Comparison of ENCODE assay signal across 9 cellular contexts in genomic region chr6:37005827-37006514, GRCh38. TPM values are rescaled to one million over a fixed set of nuclear protein-coding genes. Genes with fewer than 3 reads are reported as not detected.
DNase-seq lines count a peak whose midpoint lies in the region; ATAC-seq, FAIRE-seq and TF ChIP-seq lines count a peak whose summit lies in the region.
"Had no signal": no experiment of that assay in that cellular context is flagged by ENCODE, and none has a peak within 500 bp of the region (broad histone marks: within the 10 kb centered on the region; RNA-seq: fewer than 3 reads in every experiment).

No MANE protein-coding gene starts in this region.

- in situ Hi-C loops in GM12878 (cut with MboI) = no loop called here

- H3K36me3 ChIP-seq in GM12878 (ENCODE audit: control insufficient read depth in 2 of 2, insufficient read depth in 2 of 2, low read length in 1 of 2) = peaks cover 4 to 12% of the 10 kb centered on the region in 2 experiments; a peak in 2 of 4 replicates

- ATAC-seq in HG03039 (IDR thresholded peaks at IDR 0.05; ENCODE audit: unreplicated experiment) (peak; percentile 15), GM12878 (peak; percentile 7), HG03108 (IDR thresholded peaks at IDR 0.05; ENCODE audit: unreplicated experiment) (no peak)
- peak; percentile 34 for ATAC-seq in stimulated activated memory B cell treated with anti-CD40 and anti-IgM and Interleukin-4, amounts not matched to agents 10 μg/mL and 1 μg/mL and 100 μg/mL, for 72 hours

- H3K9me3 ChIP-seq in GM12878 (replicated peaks; ENCODE audit: control insufficient read depth, insufficient read depth, low read length) = no peaks in the 10 kb centered on the region

- H3K4me1 ChIP-seq in GM12878 (ENCODE audit: control insufficient read depth, insufficient read depth, low read length) = peaks cover 38% of the 10 kb centered on the region

- peak overlapping the region; percentile 81 for H3K4me3 ChIP-seq in GM12878

- H3K27ac ChIP-seq in GM12878 (ENCODE audit: control insufficient read depth, insufficient read depth) = peak overlapping the region; percentile 88

- CTCF ChIA-PET in GM12878 (lab: Yijun Ruan, JAX) = interaction anchor here (0.6 to 7.6 kb wide), 20 partner anchors 13 to 251 kb away, joined by 3 to 109 read pairs (median 6); partner anchors contain the start of genes C6orf89 and MTCH1

- H4K20me1 ChIP-seq in GM12878 (ENCODE audit: control insufficient read depth, insufficient read depth) = no peaks in the 10 kb centered on the region

- H3K9ac ChIP-seq in GM12878 (ENCODE audit: control insufficient read depth, insufficient read depth, low read length) = peak overlapping the region; percentile 91

- H3K9me3 Mint-ChIP-seq in stimulated activated memory B cell treated with anti-CD40 and anti-IgM and Interleukin-4, amounts not matched to agents 10 μg/mL and 1 μg/mL and 100 μg/mL, for 72 hours = no peaks in the 10 kb centered on the region

- BruUV-seq in GM12878 (replicated peaks; lab: Mats Ljungman, UMichigan) = TSS peak; percentile 64

- H3K36me3 Mint-ChIP-seq in stimulated activated memory B cell treated with anti-CD40 and anti-IgM and Interleukin-4, amounts not matched to agents 10 μg/mL and 1 μg/mL and 100 μg/mL, for 72 hours = peaks cover 23% of the 10 kb centered on the region

- TF ChIP-seq EP300 in GM12878 (IDR thresholded peaks at IDR 0.05; ENCODE audit: borderline replicate concordance in 1 of 2, control insufficient read depth in 1 of 2, low read depth in 2 of 2, low read length in 2 of 2) = no peak

- peak overlapping the region; percentile 64 for H2AFZ ChIP-seq in GM12878 (ENCODE audit: control insufficient read depth, low read depth, low read length)

- no peak for DNase-seq in GM19239 (ENCODE audit: insufficient read length, low spot score)
- no peak for DNase-seq in GM12878 (ENCODE audit: low read depth, low spot score)
- no peak for DNase-seq in NCI-H446 (lab: John Stamatoyannopoulos, UW)
- no peak for DNase-seq in activated CD4-positive, CD25-positive, alpha-beta regulatory T cell (lab: John Stamatoyannopoulos, UW)
- DNase-seq: NCI-H2029, retina had no signal

- H3K79me2 ChIP-seq in GM12878 (ENCODE audit: control insufficient read depth, insufficient read depth, low read length) = peaks cover 40% of the 10 kb centered on the region

- SMC1A ChIA-PET in GM12878 (lab: Charles Lee; ENCODE audit: uncharacterized antibody, unreplicated experiment) = interaction anchor here (0.6 to 4.8 kb wide), 16 partner anchors 11 to 390 kb away, joined by 3 to 58 read pairs (median 5); partner anchors contain the start of genes C6orf89, MTCH1 and PPIL1

- peaks cover 75% of the 10 kb centered on the region for H3K4me1 Mint-ChIP-seq in stimulated activated memory B cell treated with anti-CD40 and anti-IgM and Interleukin-4, amounts not matched to agents 10 μg/mL and 1 μg/mL and 100 μg/mL, for 72 hours

- FAIRE-seq in GM19239 (lab: Jason Lieb, UNC) (peak; percentile 80), GM12878 (lab: Jason Lieb, UNC) (no peak)

- no peak for TF ChIP-seq RAD21 in GM12878 (IDR thresholded peaks at IDR 0.05; ENCODE audit: insufficient read depth, low read depth, low read length)

- H3K27ac Mint-ChIP-seq in stimulated activated memory B cell treated with anti-CD40 and anti-IgM and Interleukin-4, amounts not matched to agents 10 μg/mL and 1 μg/mL and 100 μg/mL, for 72 hours = peak overlapping the region; percentile 94

- RAD21 ChIA-PET in GM12878 (lab: Charles Lee; ENCODE audit: unreplicated experiment) = interaction anchor here (0.7 to 5.1 kb wide), 16 partner anchors 10 to 606 kb away, joined by 3 to 78 read pairs (median 6); partner anchors contain the start of genes C6orf89, MTCH1, PIM1 and PPIL1

- POLR2A ChIA-PET in GM12878 (lab: Charles Lee) = interaction anchor here (0.6 to 6.0 kb wide), 10 partner anchors 11 to 701 kb away, joined by 3 to 74 read pairs (median 6); partner anchors contain the start of gene MTCH1

- no peak for TF ChIP-seq CTCF in GM12878 (IDR thresholded peaks at IDR 0.05 in 2 of 3, conservative IDR thresholded peaks at IDR 0.05 in 1 of 3; ENCODE audit: control insufficient read depth in 2 of 3, extremely low read depth in 1 of 3, insufficient read depth in 1 of 3, low read depth in 3 of 3, low read length in 3 of 3)

- H3K4me3 Mint-ChIP-seq in stimulated activated memory B cell treated with anti-CD40 and anti-IgM and Interleukin-4, amounts not matched to agents 10 μg/mL and 1 μg/mL and 100 μg/mL, for 72 hours = peak overlapping the region; percentile 97

- TF ChIP-seq POLR2A in GM12878 (IDR thresholded peaks at IDR 0.05; ENCODE audit: low read depth, low read length) = no peak; the same call in 1 of the 2 replicates

- intact Hi-C loops in GM12878 (cut with micrococcal nuclease; ENCODE audit: unreplicated experiment) = loop anchor here (2.0 kb wide), 1 partner anchor 19 kb away; the partner anchor contains the start of gene MTCH1

- 0% methylated on average over 12 of the region's 12 CpGs for WGBS in GM12878 (ENCODE audit: insufficient coverage, insufficient replicate concordance, low lambda C conversion rate, missing lambda C conversion rate)

- no peaks in the 10 kb centered on the region for H3K27me3 Mint-ChIP-seq in stimulated activated memory B cell treated with anti-CD40 and anti-IgM and Interleukin-4, amounts not matched to agents 10 μg/mL and 1 μg/mL and 100 μg/mL, for 72 hours

- no peaks in the 10 kb centered on the region for H3K27me3 ChIP-seq in GM12878 (replicated peaks in 1 of 2; ENCODE audit: control insufficient read depth in 2 of 2, insufficient read depth in 2 of 2, low read length in 1 of 2)

- H3K4me2 ChIP-seq in GM12878 (ENCODE audit: control insufficient read depth, insufficient read depth) = peak overlapping the region; percentile 95

RNA-seq across cellular contexts. Expression of gene FGD2, which starts 0.5 kb away (rescaled TPM):
- total RNA-seq in GM12878 (2013; cell fraction: nucleolus; rRNA removed) = 239 and 253 TPM in 2 replicates
- total RNA-seq in GM12878 (2014; rRNA removed) = 52.9 and 55.5 TPM in 2 replicates
- 35.4 and 36.0 TPM in 2 replicates for total RNA-seq in GM12878 (2014; rRNA removed; fragmentation: Illumina TruSeq; extraction: Trizol)
- 63.6 and 70.4 TPM in 2 replicates for total RNA-seq in GM12878 (2021)
- polyA plus RNA-seq in GM12878 (2011; ENCODE audit: low read depth) = 5.6 TPM
- polyA plus RNA-seq in GM12878 (2011; rRNA removed) = 21.7 and 36.4 TPM in 2 replicates
- polyA plus RNA-seq in GM12878 (2011; cell fraction: cytosol; rRNA removed) = 43.5 and 65.5 TPM in 2 replicates
- 214 and 250 TPM in 2 replicates for polyA plus RNA-seq in GM12878 (2011; cell fraction: nucleus; rRNA removed)
- 12.4 and 20.6 TPM in 2 replicates for polyA plus RNA-seq in GM12878 (2012)
- 21.8 and 30.3 TPM in 2 replicates for polyA plus RNA-seq in GM12878 (2014; fragmentation: Illumina TruSeq; extraction: Trizol)
- polyA plus RNA-seq in GM12878 (2014; fragmentation: Nextera tagmentation; extraction: Ambion mirVana) = 10 to 100 TPM in 1 of 2 experiments, 1 to 10 TPM in 1; 5.2 to 11.3 TPM
- 83.2 and 88.1 TPM in 2 replicates for polyA plus RNA-seq in GM12878 (2014; rRNA removed)
- polyA plus RNA-seq in GM12878 (2016; fragmentation: Nextera tagmentation; extraction: Ambion mirVana) = 10 to 100 TPM; 23.1 to 25.3 TPM
- polyA minus RNA-seq in GM12878 (2011; rRNA and poly(A)+ RNA removed) = 59.2 and 96.7 TPM in 2 replicates
- polyA minus RNA-seq in GM12878 (2011; cell fraction: cytosol; rRNA and poly(A)+ RNA removed) = 22.3 and 22.6 TPM in 2 replicates
- polyA minus RNA-seq in GM12878 (2011; cell fraction: nucleus; rRNA and poly(A)+ RNA removed) = 63.6 and 102 TPM in 2 replicates

RNA-seq across cellular contexts. Expression of gene MTCH1, which starts 20.0 kb away (rescaled TPM):
- total RNA-seq in GM12878 (2013; cell fraction: nucleolus; rRNA removed) = 205 and 215 TPM in 2 replicates
- total RNA-seq in GM12878 (2014; rRNA removed) = 104 and 114 TPM in 2 replicates
- 64.5 and 65.2 TPM in 2 replicates for total RNA-seq in GM12878 (2014; rRNA removed; fragmentation: Illumina TruSeq; extraction: Trizol)
- 103 and 105 TPM in 2 replicates for total RNA-seq in GM12878 (2021)
- 54.0 TPM for polyA plus RNA-seq in GM12878 (2011; ENCODE audit: low read depth)
- 73.1 and 86.9 TPM in 2 replicates for polyA plus RNA-seq in GM12878 (2011; rRNA removed)
- polyA plus RNA-seq in GM12878 (2011; cell fraction: cytosol; rRNA removed) = 99.4 and 108 TPM in 2 replicates
- polyA plus RNA-seq in GM12878 (2011; cell fraction: nucleus; rRNA removed) = 265 TPM in 2 replicates
- 97.3 and 97.7 TPM in 2 replicates for polyA plus RNA-seq in GM12878 (2012)
- 48.5 and 75.3 TPM in 2 replicates for polyA plus RNA-seq in GM12878 (2014; fragmentation: Illumina TruSeq; extraction: Trizol)
- 10 to 100 TPM in 1 of 2 experiments, 1 to 10 TPM in 1; 7.2 to 17.3 TPM for polyA plus RNA-seq in GM12878 (2014; fragmentation: Nextera tagmentation; extraction: Ambion mirVana)
- polyA plus RNA-seq in GM12878 (2014; rRNA removed) = 80.2 and 83.5 TPM in 2 replicates
- polyA plus RNA-seq in GM12878 (2016; fragmentation: Nextera tagmentation; extraction: Ambion mirVana) = 100 to 1,000 TPM; 108 to 128 TPM
- 140 and 177 TPM in 2 replicates for polyA minus RNA-seq in GM12878 (2011; rRNA and poly(A)+ RNA removed)
- polyA minus RNA-seq in GM12878 (2011; cell fraction: cytosol; rRNA and poly(A)+ RNA removed) = 49.4 and 55.5 TPM in 2 replicates
- 129 and 149 TPM in 2 replicates for polyA minus RNA-seq in GM12878 (2011; cell fraction: nucleus; rRNA and poly(A)+ RNA removed)

RNA-seq across cellular contexts. Expression of gene PI16, which starts 51.4 kb away (rescaled TPM):
- total RNA-seq in GM12878 (2013; cell fraction: nucleolus; rRNA removed) = not detected in 2 replicates
- total RNA-seq in GM12878 (2014; rRNA removed) = not detected in 2 replicates
- not detected in 2 replicates for total RNA-seq in GM12878 (2014; rRNA removed; fragmentation: Illumina TruSeq; extraction: Trizol)
- total RNA-seq in GM12878 (2021) = not detected in 2 replicates
- polyA plus RNA-seq in GM12878 (2011; ENCODE audit: low read depth) = not detected
- polyA plus RNA-seq in GM12878 (2011; rRNA removed) = not detected in 2 replicates
- polyA plus RNA-seq in GM12878 (2011; cell fraction: cytosol; rRNA removed) = not detected in 2 replicates
- polyA plus RNA-seq in GM12878 (2011; cell fraction: nucleus; rRNA removed) = not detected in 2 replicates
- polyA plus RNA-seq in GM12878 (2012) = not detected in 2 replicates
- polyA plus RNA-seq in GM12878 (2014; fragmentation: Illumina TruSeq; extraction: Trizol) = not detected in 2 replicates
- under 1 TPM in 1 of 2 experiments, not detected in 1; 0.08 TPM for polyA plus RNA-seq in GM12878 (2014; fragmentation: Nextera tagmentation; extraction: Ambion mirVana)
- polyA plus RNA-seq in GM12878 (2014; rRNA removed) = not detected in 2 replicates
- polyA plus RNA-seq in GM12878 (2016; fragmentation: Nextera tagmentation; extraction: Ambion mirVana) = under 1 TPM in 1 of 2 experiments, not detected in 1; 0.12 TPM
- polyA minus RNA-seq in GM12878 (2011; rRNA and poly(A)+ RNA removed) = not detected in 2 replicates
- polyA minus RNA-seq in GM12878 (2011; cell fraction: cytosol; rRNA and poly(A)+ RNA removed) = not detected in 2 replicates
- polyA minus RNA-seq in GM12878 (2011; cell fraction: nucleus; rRNA and poly(A)+ RNA removed) = not detected in 2 replicates
